In the genomic region with DNA sequence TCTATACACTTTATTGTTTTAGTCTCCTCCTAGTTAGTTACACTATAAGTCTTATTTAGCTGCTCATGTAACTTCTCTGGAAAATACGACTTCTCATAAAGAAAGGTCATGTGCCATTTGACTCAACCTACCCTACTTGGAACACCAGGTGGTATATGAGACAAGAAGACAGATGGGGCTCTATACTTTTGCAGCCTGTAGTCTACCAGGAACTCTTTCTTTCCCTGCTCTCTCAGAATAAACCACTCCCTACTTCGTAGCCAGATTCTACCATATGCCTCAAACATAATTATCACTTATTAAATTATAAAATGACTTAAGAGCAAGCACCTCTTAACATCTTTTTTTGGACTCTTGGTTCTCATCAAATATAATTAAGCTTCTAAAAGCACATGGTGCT, we compare ENCODE assay signal across 26 cellular contexts. TPM values are rescaled to one million over a fixed set of nuclear protein-coding genes. Genes with fewer than 3 reads are reported as not detected.
DNase-seq lines count a peak whose midpoint lies in the region; ATAC-seq and TF ChIP-seq lines count a peak whose summit lies in the region.
"Had no signal": no experiment of that assay in that cellular context is flagged by ENCODE, and none has a peak within 500 bp of the region (broad histone marks: within the 10 kb centered on the region; RNA-seq: fewer than 3 reads in every experiment).

No MANE protein-coding gene starts in this region.

- no peak overlapping the region for H3K4me3 ChIP-seq in CD4-positive, alpha-beta memory T cell (ENCODE audit: low read length in 2 of 2)
- no peak overlapping the region for H3K4me3 ChIP-seq in uterus
- H3K4me3 ChIP-seq: A549, esophagus squamous epithelium, hepatocyte, psoas muscle, tibial nerve had no signal

- H3K4me1 ChIP-seq in CD4-positive, alpha-beta memory T cell (ENCODE audit: insufficient read depth, low read length), result no peaks in the 10 kb centered on the region
- H3K4me1 ChIP-seq in uterus, result no peaks in the 10 kb centered on the region

- TF ChIP-seq POLR2A in uterus (IDR thresholded peaks at IDR 0.05), result no peak

- peaks cover 18% of the 10 kb centered on the region for H3K4me1 Mint-ChIP-seq in activated CD4-positive, alpha-beta memory T cell treated with anti-CD3 and anti-CD28 coated beads for 36 hours (ENCODE audit: low read depth)
- H3K4me1 Mint-ChIP-seq in activated CD4-positive, alpha-beta memory T cell treated with anti-CD3 and anti-CD28 coated beads, Interleukin-2, amount 10 ng/mL, durations not matched to agents 7 days and 5 days, result peaks cover 17% of the 10 kb centered on the region
- peaks cover 6 to 14% (median 8%) of the 10 kb centered on the region in 4 donors for H3K4me1 Mint-ChIP-seq in CD4-positive, alpha-beta memory T cell
- H3K4me1 Mint-ChIP-seq in activated T-helper 2 cell treated with anti-CD3 and anti-CD28 coated beads, Interferon-gamma antibody, Interleukin-2, Interleukin-4, amounts not matched to agents 10 μg/mL and 5 μg/mL and 100 μg/mL, durations not matched to agents 14 hours and 24 hours and 36 hours (ENCODE audit: low read depth), result peaks cover 14% of the 10 kb centered on the region
- no peaks in the 10 kb centered on the region for H3K4me1 Mint-ChIP-seq in memory B cell
- H3K4me1 Mint-ChIP-seq: naive B cell had no signal

- no peak for TF ChIP-seq CTCF in uterus (IDR thresholded peaks at IDR 0.05)

- no peak overlapping the region for H3K4me3 Mint-ChIP-seq in activated CD4-positive, alpha-beta memory T cell treated with anti-CD3 and anti-CD28 coated beads for 36 hours
- H3K4me3 Mint-ChIP-seq in activated CD4-positive, alpha-beta memory T cell treated with anti-CD3 and anti-CD28 coated beads, Interleukin-2, amount 10 ng/mL, durations not matched to agents 7 days and 5 days, result no peak overlapping the region
- H3K4me3 Mint-ChIP-seq in CD4-positive, alpha-beta memory T cell, result no peak overlapping the region
- no peak overlapping the region for H3K4me3 Mint-ChIP-seq in activated T-helper 2 cell treated with anti-CD3 and anti-CD28 coated beads, Interferon-gamma antibody, Interleukin-2, Interleukin-4, amounts not matched to agents 10 μg/mL and 5 μg/mL and 100 μg/mL, durations not matched to agents 14 hours and 24 hours and 36 hours (ENCODE audit: low read depth)
- H3K4me3 Mint-ChIP-seq in memory B cell, result no peak overlapping the region
- H3K4me3 Mint-ChIP-seq: activated B cell treated with CpG ODN at 0.5 μM for 24 hours, IgD-negative memory B cell, naive B cell, T-cell had no signal

- H3K27ac Mint-ChIP-seq in activated CD4-positive, alpha-beta memory T cell treated with anti-CD3 and anti-CD28 coated beads for 36 hours, result peak overlapping the region; percentile 46
- no peak overlapping the region for H3K27ac Mint-ChIP-seq in activated CD4-positive, alpha-beta memory T cell treated with anti-CD3 and anti-CD28 coated beads, Interleukin-2, amount 10 ng/mL, durations not matched to agents 7 days and 5 days
- H3K27ac Mint-ChIP-seq in CD4-positive, alpha-beta memory T cell, result peak overlapping the region in 4 of 7 donors; percentile 17 to 49 (median 24)
- H3K27ac Mint-ChIP-seq in activated T-helper 2 cell treated with anti-CD3 and anti-CD28 coated beads, Interferon-gamma antibody, Interleukin-2, Interleukin-4, amounts not matched to agents 10 μg/mL and 5 μg/mL and 100 μg/mL, durations not matched to agents 14 hours and 24 hours and 36 hours, result peak overlapping the region; percentile 40
- peak overlapping the region; percentile 18 for H3K27ac Mint-ChIP-seq in memory B cell
- H3K27ac Mint-ChIP-seq: activated B cell treated with CpG ODN at 0.5 μM for 24 hours, T-cell had no signal

- H3K36me3 ChIP-seq in CD4-positive, alpha-beta memory T cell (ENCODE audit: insufficient read depth, low read length), result peaks cover 52% of the 10 kb centered on the region
- no peaks in the 10 kb centered on the region for H3K36me3 ChIP-seq in uterus

- H3K27me3 Mint-ChIP-seq in activated CD4-positive, alpha-beta memory T cell treated with anti-CD3 and anti-CD28 coated beads for 36 hours, result no peaks in the 10 kb centered on the region
- H3K27me3 Mint-ChIP-seq in activated CD4-positive, alpha-beta memory T cell treated with anti-CD3 and anti-CD28 coated beads, Interleukin-2, amount 10 ng/mL, durations not matched to agents 7 days and 5 days, result no peaks in the 10 kb centered on the region
- H3K27me3 Mint-ChIP-seq in CD4-positive, alpha-beta memory T cell, result no peaks in the 10 kb centered on the region
- H3K27me3 Mint-ChIP-seq in activated T-helper 2 cell treated with anti-CD3 and anti-CD28 coated beads, Interferon-gamma antibody, Interleukin-2, Interleukin-4, amounts not matched to agents 10 μg/mL and 5 μg/mL and 100 μg/mL, durations not matched to agents 14 hours and 24 hours and 36 hours (ENCODE audit: low read depth), result no peaks in the 10 kb centered on the region
- H3K27me3 Mint-ChIP-seq in memory B cell, result no peaks in the 10 kb centered on the region
- H3K27me3 Mint-ChIP-seq: activated B cell treated with CpG ODN at 0.5 μM for 24 hours, IgD-negative memory B cell, naive B cell, T-cell had no signal

- no peaks in the 10 kb centered on the region for H3K9me3 Mint-ChIP-seq in activated CD4-positive, alpha-beta memory T cell treated with anti-CD3 and anti-CD28 coated beads for 36 hours
- H3K9me3 Mint-ChIP-seq in activated CD4-positive, alpha-beta memory T cell treated with anti-CD3 and anti-CD28 coated beads, Interleukin-2, amount 10 ng/mL, durations not matched to agents 7 days and 5 days, result no peaks in the 10 kb centered on the region
- no peaks in the 10 kb centered on the region for H3K9me3 Mint-ChIP-seq in CD4-positive, alpha-beta memory T cell
- no peaks in the 10 kb centered on the region for H3K9me3 Mint-ChIP-seq in activated T-helper 2 cell treated with anti-CD3 and anti-CD28 coated beads, Interferon-gamma antibody, Interleukin-2, Interleukin-4, amounts not matched to agents 10 μg/mL and 5 μg/mL and 100 μg/mL, durations not matched to agents 14 hours and 24 hours and 36 hours
- no peaks in the 10 kb centered on the region for H3K9me3 Mint-ChIP-seq in memory B cell
- H3K9me3 Mint-ChIP-seq: activated B cell treated with CpG ODN at 0.5 μM for 24 hours, IgD-negative memory B cell, naive B cell, T-cell had no signal

- intact Hi-C loops in activated CD4-positive, alpha-beta memory T cell treated with anti-CD3 and anti-CD28 coated beads for 36 hours (cut with micrococcal nuclease), result no loop called here
- intact Hi-C loops in CD4-positive, alpha-beta memory T cell (cut with micrococcal nuclease), result no loop called here
- intact Hi-C loops in activated T-helper 2 cell treated with anti-CD3 and anti-CD28 coated beads, Interferon-gamma antibody, Interleukin-2, Interleukin-4, amounts not matched to agents 10 μg/mL and 5 μg/mL and 100 μg/mL, durations not matched to agents 14 hours and 24 hours and 36 hours (cut with micrococcal nuclease), result no loop called here
- intact Hi-C loops in uterus (cut with DNase I; ENCODE audit: low total_unique reads), result no loop called here

- H3K36me3 Mint-ChIP-seq in activated CD4-positive, alpha-beta memory T cell treated with anti-CD3 and anti-CD28 coated beads for 36 hours, result peaks cover 43% of the 10 kb centered on the region
- H3K36me3 Mint-ChIP-seq in activated CD4-positive, alpha-beta memory T cell treated with anti-CD3 and anti-CD28 coated beads, Interleukin-2, amount 10 ng/mL, durations not matched to agents 7 days and 5 days (ENCODE audit: low read depth), result peaks cover 57% of the 10 kb centered on the region
- peaks cover 48 to 65% of the 10 kb centered on the region in 2 donors for H3K36me3 Mint-ChIP-seq in CD4-positive, alpha-beta memory T cell
- H3K36me3 Mint-ChIP-seq in activated T-helper 2 cell treated with anti-CD3 and anti-CD28 coated beads, Interferon-gamma antibody, Interleukin-2, Interleukin-4, amounts not matched to agents 10 μg/mL and 5 μg/mL and 100 μg/mL, durations not matched to agents 14 hours and 24 hours and 36 hours (ENCODE audit: low read depth), result peaks cover 62% of the 10 kb centered on the region
- H3K36me3 Mint-ChIP-seq in memory B cell, result peaks cover 24% of the 10 kb centered on the region
- H3K36me3 Mint-ChIP-seq: IgD-negative memory B cell had no signal

- H3K27me3 ChIP-seq in CD4-positive, alpha-beta memory T cell (ENCODE audit: insufficient read depth, low read length), result no peaks in the 10 kb centered on the region
- no peaks in the 10 kb centered on the region for H3K27me3 ChIP-seq in uterus
- H3K27me3 ChIP-seq: esophagus squamous epithelium, hepatocyte, tibial nerve had no signal

- ATAC-seq in memory B cell (ENCODE audit: low read depth), result no peak
- ATAC-seq in GM18861 (IDR thresholded peaks at IDR 0.05; ENCODE audit: unreplicated experiment), result no peak
- ATAC-seq: A549, psoas muscle, T-cell had no signal

- no peaks in the 10 kb centered on the region for H3K9me3 ChIP-seq in CD4-positive, alpha-beta memory T cell (ENCODE audit: control insufficient read depth in 1 of 2, low read length in 2 of 2)
- no peaks in the 10 kb centered on the region for H3K9me3 ChIP-seq in uterus
- H3K9me3 ChIP-seq: A549, esophagus squamous epithelium, psoas muscle, tibial nerve had no signal

- H3K27ac ChIP-seq in CD4-positive, alpha-beta memory T cell (ENCODE audit: low read depth, low read length), result no peak overlapping the region
- no peak overlapping the region for H3K27ac ChIP-seq in uterus
- H3K27ac ChIP-seq: A549, esophagus squamous epithelium, psoas muscle, tibial nerve had no signal

- CTCF ChIA-PET in activated CD4-positive, alpha-beta memory T cell treated with anti-CD3 and anti-CD28 coated beads for 36 hours (lab: Charles Lee), result interaction anchor here (0.6 to 1.0 kb wide), 2 partner anchors 66 to 68 kb away, joined by 3 read pairs; a partner anchor contains a TSS
- CTCF ChIA-PET in activated CD4-positive, alpha-beta memory T cell treated with anti-CD3 and anti-CD28 coated beads, Interleukin-2, amount 10 ng/mL, durations not matched to agents 7 days and 5 days (lab: Charles Lee), result no interaction called here
- CTCF ChIA-PET in CD4-positive, alpha-beta memory T cell (lab: Charles Lee; ENCODE audit: partially characterized antibody), result interaction anchor here (1.1 kb wide), 1 partner anchor 11 kb away, joined by 5 read pairs; no protein-coding TSS in a partner anchor

- POLR2A ChIA-PET in activated CD4-positive, alpha-beta memory T cell treated with anti-CD3 and anti-CD28 coated beads for 36 hours (lab: Charles Lee), result no interaction called here
- POLR2A ChIA-PET in activated CD4-positive, alpha-beta memory T cell treated with anti-CD3 and anti-CD28 coated beads, Interleukin-2, amount 10 ng/mL, durations not matched to agents 7 days and 5 days (lab: Charles Lee), result interaction anchor here (0.8 to 1.0 kb wide), 3 partner anchors 9 to 66 kb away, joined by 3 read pairs; no protein-coding TSS in a partner anchor
- POLR2A ChIA-PET in CD4-positive, alpha-beta memory T cell (lab: Charles Lee; ENCODE audit: partially characterized antibody), result no interaction called here

- DNase-seq in activated CD4-positive, alpha-beta memory T cell treated with anti-CD3 and anti-CD28 coated beads for 36 hours, result no peak
- DNase-seq in activated CD4-positive, alpha-beta memory T cell treated with anti-CD3 and anti-CD28 coated beads, Interleukin-2, amount 10 ng/mL, durations not matched to agents 7 days and 5 days, result no peak
- DNase-seq in CD4-positive, alpha-beta memory T cell, result no peak
- no peak for DNase-seq in activated T-helper 2 cell treated with anti-CD3 and anti-CD28 coated beads, Interferon-gamma antibody, Interleukin-2, Interleukin-4, amounts not matched to agents 10 μg/mL and 5 μg/mL and 100 μg/mL, durations not matched to agents 14 hours and 24 hours and 36 hours (ENCODE audit: low spot score)
- DNase-seq in memory B cell (ENCODE audit: low spot score in 2 of 2) (no peak), uterus (no peak), NCI-H2029 (lab: John Stamatoyannopoulos, UW) (no peak)
- DNase-seq: activated B cell treated with CpG ODN at 0.5 μM for 24 hours; activated CD8-positive, alpha-beta memory T cell treated with anti-CD3 and anti-CD28 coated beads for 24 hours; AML-193; DND-41; esophagus squamous epithelium; H7; naive B cell; NCI-H1092 treated with DMSO at 0.1 percent for 48 hours; NCI-H187 treated with DMSO at 0.1 percent for 48 hours; nucleus accumbens; psoas muscle; SIG-M5; T-cell had no signal

RNA-seq across cellular contexts. Expression of a gene that starts 38.5 kb away (rescaled TPM):
- total RNA-seq in activated CD4-positive, alpha-beta memory T cell treated with anti-CD3 and anti-CD28 coated beads for 36 hours, result under 1 TPM in 1 of 2 experiments, not detected in 1; 0.22 TPM
- under 1 TPM; 0.30 to 0.65 TPM for total RNA-seq in activated CD4-positive, alpha-beta memory T cell treated with anti-CD3 and anti-CD28 coated beads, Interleukin-2, amount 10 ng/mL, durations not matched to agents 7 days and 5 days
- total RNA-seq in CD4-positive, alpha-beta memory T cell, result 1 to 10 TPM in 1 of 2 experiments, under 1 TPM in 1; 0.55 to 1.7 TPM
- not detected for polyA plus RNA-seq in CD4-positive, alpha-beta memory T cell
- 0.18 and 1.3 TPM in 2 replicates for total RNA-seq in activated T-helper 2 cell treated with anti-CD3 and anti-CD28 coated beads, Interferon-gamma antibody, Interleukin-2, Interleukin-4, amounts not matched to agents 10 μg/mL and 5 μg/mL and 100 μg/mL, durations not matched to agents 14 hours and 24 hours and 36 hours
- under 1 TPM in 1 of 4 donors, not detected in 3; 0.41 TPM for total RNA-seq in uterus
- total RNA-seq: frontal cortex, hepatocyte had no signal
